Comparison of ENCODE assay signal across 1 cellular context in the genomic region with DNA sequence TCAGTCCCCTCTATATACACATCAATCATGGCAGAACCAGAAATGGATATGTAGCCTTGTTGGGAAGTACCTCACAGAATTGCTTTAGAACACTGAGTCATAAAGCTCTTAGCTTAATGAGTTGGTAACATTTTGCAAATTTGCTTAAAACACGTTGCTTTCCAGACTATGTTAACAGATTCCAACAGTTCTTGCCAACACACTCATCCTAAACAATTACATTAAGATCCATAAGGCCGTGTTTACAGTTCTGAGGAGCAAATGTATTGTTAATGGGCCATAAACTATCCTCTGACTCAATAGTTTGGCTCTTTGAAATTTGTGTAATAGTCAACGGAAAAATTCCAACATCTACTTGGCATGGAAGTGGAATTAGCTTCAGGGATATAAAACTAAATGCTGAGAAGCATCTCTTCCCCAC.
A peak's percentile ranks its signal among the peaks of the same experiment; 100 is the strongest.
TF ChIP-seq lines count a peak whose summit lies in the region.

No MANE protein-coding gene starts in this region.

TF ChIP-seq in HEK293, 187 proteins besides CTCF, POLR2A, EP300 and RAD21 (continued from another document):
- TF ChIP-seq, protein P1, sequence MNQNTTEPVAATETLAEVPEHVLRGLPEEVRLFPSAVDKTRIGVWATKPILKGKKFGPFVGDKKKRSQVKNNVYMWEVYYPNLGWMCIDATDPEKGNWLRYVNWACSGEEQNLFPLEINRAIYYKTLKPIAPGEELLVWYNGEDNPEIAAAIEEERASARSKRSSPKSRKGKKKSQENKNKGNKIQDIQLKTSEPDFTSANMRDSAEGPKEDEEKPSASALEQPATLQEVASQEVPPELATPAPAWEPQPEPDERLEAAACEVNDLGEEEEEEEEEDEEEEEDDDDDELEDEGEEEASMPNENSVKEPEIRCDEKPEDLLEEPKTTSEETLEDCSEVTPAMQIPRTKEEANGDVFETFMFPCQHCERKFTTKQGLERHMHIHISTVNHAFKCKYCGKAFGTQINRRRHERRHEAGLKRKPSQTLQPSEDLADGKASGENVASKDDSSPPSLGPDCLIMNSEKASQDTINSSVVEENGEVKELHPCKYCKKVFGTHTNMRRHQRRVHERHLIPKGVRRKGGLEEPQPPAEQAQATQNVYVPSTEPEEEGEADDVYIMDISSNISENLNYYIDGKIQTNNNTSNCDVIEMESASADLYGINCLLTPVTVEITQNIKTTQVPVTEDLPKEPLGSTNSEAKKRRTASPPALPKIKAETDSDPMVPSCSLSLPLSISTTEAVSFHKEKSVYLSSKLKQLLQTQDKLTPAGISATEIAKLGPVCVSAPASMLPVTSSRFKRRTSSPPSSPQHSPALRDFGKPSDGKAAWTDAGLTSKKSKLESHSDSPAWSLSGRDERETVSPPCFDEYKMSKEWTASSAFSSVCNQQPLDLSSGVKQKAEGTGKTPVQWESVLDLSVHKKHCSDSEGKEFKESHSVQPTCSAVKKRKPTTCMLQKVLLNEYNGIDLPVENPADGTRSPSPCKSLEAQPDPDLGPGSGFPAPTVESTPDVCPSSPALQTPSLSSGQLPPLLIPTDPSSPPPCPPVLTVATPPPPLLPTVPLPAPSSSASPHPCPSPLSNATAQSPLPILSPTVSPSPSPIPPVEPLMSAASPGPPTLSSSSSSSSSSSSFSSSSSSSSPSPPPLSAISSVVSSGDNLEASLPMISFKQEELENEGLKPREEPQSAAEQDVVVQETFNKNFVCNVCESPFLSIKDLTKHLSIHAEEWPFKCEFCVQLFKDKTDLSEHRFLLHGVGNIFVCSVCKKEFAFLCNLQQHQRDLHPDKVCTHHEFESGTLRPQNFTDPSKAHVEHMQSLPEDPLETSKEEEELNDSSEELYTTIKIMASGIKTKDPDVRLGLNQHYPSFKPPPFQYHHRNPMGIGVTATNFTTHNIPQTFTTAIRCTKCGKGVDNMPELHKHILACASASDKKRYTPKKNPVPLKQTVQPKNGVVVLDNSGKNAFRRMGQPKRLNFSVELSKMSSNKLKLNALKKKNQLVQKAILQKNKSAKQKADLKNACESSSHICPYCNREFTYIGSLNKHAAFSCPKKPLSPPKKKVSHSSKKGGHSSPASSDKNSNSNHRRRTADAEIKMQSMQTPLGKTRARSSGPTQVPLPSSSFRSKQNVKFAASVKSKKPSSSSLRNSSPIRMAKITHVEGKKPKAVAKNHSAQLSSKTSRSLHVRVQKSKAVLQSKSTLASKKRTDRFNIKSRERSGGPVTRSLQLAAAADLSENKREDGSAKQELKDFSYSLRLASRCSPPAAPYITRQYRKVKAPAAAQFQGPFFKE (tag by site-specific recombination; IDR thresholded peaks at IDR 0.05; ENCODE audit: borderline replicate concordance): no peak
- TF ChIP-seq ZNF600 (tag by site-specific recombination; IDR thresholded peaks at IDR 0.05): no peak
- TF ChIP-seq ZNF366 (tag by site-specific recombination; conservative IDR thresholded peaks at IDR 0.05): peak; percentile 86
- no peak for TF ChIP-seq ZBTB1 (tag by site-specific recombination; IDR thresholded peaks at IDR 0.05)
- no peak for TF ChIP-seq ZFP37 (tag by site-specific recombination; IDR thresholded peaks at IDR 0.05)
- no peak for TF ChIP-seq ZNF391 (tag by site-specific recombination; IDR thresholded peaks at IDR 0.05; ENCODE audit: borderline replicate concordance, low read depth)
- TF ChIP-seq ZNF112 (tag by site-specific recombination; IDR thresholded peaks at IDR 0.05): no peak
- TF ChIP-seq ZNF184 (tag by site-specific recombination; IDR thresholded peaks at IDR 0.05): peak; percentile 69
- TF ChIP-seq ZNF433 (tag by site-specific recombination; IDR thresholded peaks at IDR 0.05; ENCODE audit: low read depth): no peak
- TF ChIP-seq PRDM1 (tag by site-specific recombination; IDR thresholded peaks at IDR 0.05): no peak
- TF ChIP-seq HOXC10 (CRISPR knock-in tag; IDR thresholded peaks at IDR 0.05): no peak
- TF ChIP-seq, protein P2, sequence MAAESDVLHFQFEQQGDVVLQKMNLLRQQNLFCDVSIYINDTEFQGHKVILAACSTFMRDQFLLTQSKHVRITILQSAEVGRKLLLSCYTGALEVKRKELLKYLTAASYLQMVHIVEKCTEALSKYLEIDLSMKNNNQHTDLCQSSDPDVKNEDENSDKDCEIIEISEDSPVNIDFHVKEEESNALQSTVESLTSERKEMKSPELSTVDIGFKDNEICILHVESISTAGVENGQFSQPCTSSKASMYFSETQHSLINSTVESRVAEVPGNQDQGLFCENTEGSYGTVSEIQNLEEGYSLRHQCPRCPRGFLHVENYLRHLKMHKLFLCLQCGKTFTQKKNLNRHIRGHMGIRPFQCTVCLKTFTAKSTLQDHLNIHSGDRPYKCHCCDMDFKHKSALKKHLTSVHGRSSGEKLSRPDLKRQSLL (tag by site-specific recombination; IDR thresholded peaks at IDR 0.05): no peak
- TF ChIP-seq, protein P3, sequence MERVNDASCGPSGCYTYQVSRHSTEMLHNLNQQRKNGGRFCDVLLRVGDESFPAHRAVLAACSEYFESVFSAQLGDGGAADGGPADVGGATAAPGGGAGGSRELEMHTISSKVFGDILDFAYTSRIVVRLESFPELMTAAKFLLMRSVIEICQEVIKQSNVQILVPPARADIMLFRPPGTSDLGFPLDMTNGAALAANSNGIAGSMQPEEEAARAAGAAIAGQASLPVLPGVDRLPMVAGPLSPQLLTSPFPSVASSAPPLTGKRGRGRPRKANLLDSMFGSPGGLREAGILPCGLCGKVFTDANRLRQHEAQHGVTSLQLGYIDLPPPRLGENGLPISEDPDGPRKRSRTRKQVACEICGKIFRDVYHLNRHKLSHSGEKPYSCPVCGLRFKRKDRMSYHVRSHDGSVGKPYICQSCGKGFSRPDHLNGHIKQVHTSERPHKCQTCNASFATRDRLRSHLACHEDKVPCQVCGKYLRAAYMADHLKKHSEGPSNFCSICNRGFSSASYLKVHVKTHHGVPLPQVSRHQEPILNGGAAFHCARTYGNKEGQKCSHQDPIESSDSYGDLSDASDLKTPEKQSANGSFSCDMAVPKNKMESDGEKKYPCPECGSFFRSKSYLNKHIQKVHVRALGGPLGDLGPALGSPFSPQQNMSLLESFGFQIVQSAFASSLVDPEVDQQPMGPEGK (tag by site-specific recombination; IDR thresholded peaks at IDR 0.05): no peak
- TF ChIP-seq ZNF416 (tag by site-specific recombination; IDR thresholded peaks at IDR 0.05): no peak
- TF ChIP-seq ZNF394 (tag by site-specific recombination; IDR thresholded peaks at IDR 0.05; ENCODE audit: borderline replicate concordance): no peak
TF ChIP-seq in HEK293: peak in this region for 8.
